In genomic region chr1:109392788-109393580, GRCh38 we compare ENCODE assay signal across 1 cellular context.
TF ChIP-seq lines count a peak whose summit lies in the region.

No MANE protein-coding gene starts in this region.

TF ChIP-seq in K562, 482 proteins besides CTCF, POLR2A, EP300 and RAD21 (continued from another document and continues in another):
- TF ChIP-seq NCOA4 (IDR thresholded peaks at IDR 0.05; ENCODE audit: partially characterized antibody) (no peak), EP400 (IDR thresholded peaks at IDR 0.05) (peak; percentile 52), NR2C2 (CRISPR knock-in tag; IDR thresholded peaks at IDR 0.05) (peak; percentile 39; the same call in 1 of the 2 replicates), NR2C2 (tag; IDR thresholded peaks at IDR 0.05) (peak; percentile 98), CBFA2T2 (conservative IDR thresholded peaks at IDR 0.05) (no peak), ETS2 (tag; IDR thresholded peaks at IDR 0.05; ENCODE audit: borderline replicate concordance, poor library complexity, severe bottlenecking) (no peak), PYGO2 (tag; IDR thresholded peaks at IDR 0.05) (no peak), SRSF3 (IDR thresholded peaks at IDR 0.05; ENCODE audit: insufficient read depth, low read length) (no peak), ZNF316 (IDR thresholded peaks at IDR 0.05) (no peak), POLR3G (IDR thresholded peaks at IDR 0.05; ENCODE audit: extremely low read depth, insufficient read length, insufficient replicate concordance) (no peak), MXI1 (IDR thresholded peaks at IDR 0.05; ENCODE audit: low read depth, low read length) (no peak), PHTF2 (CRISPR knock-in tag; IDR thresholded peaks at IDR 0.05) (no peak; the same call in 1 of the 2 replicates), NEUROD1 (IDR thresholded peaks at IDR 0.05; ENCODE audit: borderline replicate concordance, low read depth, low read length, partially characterized antibody) (no peak), FOXO4 (CRISPR knock-in tag; IDR thresholded peaks at IDR 0.05) (no peak), TRIM28 (IDR thresholded peaks at IDR 0.05) (0 out of 2 replicates have a peak, but pooled peaks have one; percentile 45), EZH2 (IDR thresholded peaks at IDR 0.05; ENCODE audit: borderline replicate concordance, low read depth, low read length) (no peak), RBM25 (IDR thresholded peaks at IDR 0.05; ENCODE audit: low read depth, low read length, severe bottlenecking) (no peak), CHD2 (IDR thresholded peaks at IDR 0.05; ENCODE audit: low read depth, low read length) (no peak), MTA1 (IDR thresholded peaks at IDR 0.05; ENCODE audit: borderline replicate concordance) (no peak; the same call in 1 of the 2 replicates), HOMEZ (CRISPR knock-in tag; IDR thresholded peaks at IDR 0.05) (no peak), SMAD1 (IDR thresholded peaks at IDR 0.05; ENCODE audit: low read depth, low read length, partially characterized antibody) (peak; percentile 50), ARNT (IDR thresholded peaks at IDR 0.05) (no peak), CREB3 (tag; conservative IDR thresholded peaks at IDR 0.05; ENCODE audit: low read depth) (no peak; the same call in 1 of the 2 replicates), CTCFL (IDR thresholded peaks at IDR 0.05; ENCODE audit: borderline replicate concordance, insufficient read depth, low read depth, low read length, poor library complexity, severe bottlenecking) (no peak), POLR2AphosphoS2 (IDR thresholded peaks at IDR 0.05; ENCODE audit: low read length) (no peak), TCF3 (CRISPR knock-in tag; IDR thresholded peaks at IDR 0.05) (no peak), ZNF583 (CRISPR knock-in tag; IDR thresholded peaks at IDR 0.05) (no peak), BDP1 (IDR thresholded peaks at IDR 0.05; ENCODE audit: insufficient read depth, insufficient read length) (no peak), SNRNP70 (optimal IDR thresholded peaks at IDR 0.05; ENCODE audit: low read depth, low read length) (no peak), ZZZ3 (IDR thresholded peaks at IDR 0.05) (no peak), RUNX1 (IDR thresholded peaks at IDR 0.05; ENCODE audit: low read depth) (no peak), CREB3L1 (IDR thresholded peaks at IDR 0.05; ENCODE audit: borderline replicate concordance, low read depth) (no peak)
- TF ChIP-seq, protein P1, sequence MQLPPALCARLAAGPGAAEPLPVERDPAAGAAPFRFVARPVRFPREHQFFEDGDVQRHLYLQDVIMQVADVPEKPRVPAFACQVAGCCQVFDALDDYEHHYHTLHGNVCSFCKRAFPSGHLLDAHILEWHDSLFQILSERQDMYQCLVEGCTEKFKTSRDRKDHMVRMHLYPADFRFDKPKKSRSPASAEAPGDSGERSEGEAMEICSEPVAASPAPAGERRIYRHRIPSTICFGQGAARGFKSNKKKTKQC (CRISPR knock-in tag; IDR thresholded peaks at IDR 0.05): no peak
- TF ChIP-seq, protein P2, sequence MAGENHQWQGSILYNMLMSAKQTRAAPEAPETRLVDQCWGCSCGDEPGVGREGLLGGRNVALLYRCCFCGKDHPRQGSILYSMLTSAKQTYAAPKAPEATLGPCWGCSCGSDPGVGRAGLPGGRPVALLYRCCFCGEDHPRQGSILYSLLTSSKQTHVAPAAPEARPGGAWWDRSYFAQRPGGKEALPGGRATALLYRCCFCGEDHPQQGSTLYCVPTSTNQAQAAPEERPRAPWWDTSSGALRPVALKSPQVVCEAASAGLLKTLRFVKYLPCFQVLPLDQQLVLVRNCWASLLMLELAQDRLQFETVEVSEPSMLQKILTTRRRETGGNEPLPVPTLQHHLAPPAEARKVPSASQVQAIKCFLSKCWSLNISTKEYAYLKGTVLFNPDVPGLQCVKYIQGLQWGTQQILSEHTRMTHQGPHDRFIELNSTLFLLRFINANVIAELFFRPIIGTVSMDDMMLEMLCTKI (IDR thresholded peaks at IDR 0.05; ENCODE audit: partially characterized antibody): no peak
- TF ChIP-seq, protein P3, sequence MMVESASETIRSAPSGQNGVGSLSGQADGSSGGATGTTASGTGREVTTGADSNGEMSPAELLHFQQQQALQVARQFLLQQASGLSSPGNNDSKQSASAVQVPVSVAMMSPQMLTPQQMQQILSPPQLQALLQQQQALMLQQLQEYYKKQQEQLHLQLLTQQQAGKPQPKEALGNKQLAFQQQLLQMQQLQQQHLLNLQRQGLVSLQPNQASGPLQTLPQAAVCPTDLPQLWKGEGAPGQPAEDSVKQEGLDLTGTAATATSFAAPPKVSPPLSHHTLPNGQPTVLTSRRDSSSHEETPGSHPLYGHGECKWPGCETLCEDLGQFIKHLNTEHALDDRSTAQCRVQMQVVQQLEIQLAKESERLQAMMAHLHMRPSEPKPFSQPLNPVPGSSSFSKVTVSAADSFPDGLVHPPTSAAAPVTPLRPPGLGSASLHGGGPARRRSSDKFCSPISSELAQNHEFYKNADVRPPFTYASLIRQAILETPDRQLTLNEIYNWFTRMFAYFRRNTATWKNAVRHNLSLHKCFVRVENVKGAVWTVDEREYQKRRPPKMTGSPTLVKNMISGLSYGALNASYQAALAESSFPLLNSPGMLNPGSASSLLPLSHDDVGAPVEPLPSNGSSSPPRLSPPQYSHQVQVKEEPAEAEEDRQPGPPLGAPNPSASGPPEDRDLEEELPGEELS (CRISPR knock-in tag; IDR thresholded peaks at IDR 0.05; ENCODE audit: borderline replicate concordance): no peak
- TF ChIP-seq, protein P4, sequence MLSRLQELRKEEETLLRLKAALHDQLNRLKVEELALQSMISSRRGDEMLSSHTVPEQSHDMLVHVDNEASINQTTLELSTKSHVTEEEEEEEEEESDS (CRISPR knock-in tag; IDR thresholded peaks at IDR 0.05): no peak
- TF ChIP-seq, protein P5, sequence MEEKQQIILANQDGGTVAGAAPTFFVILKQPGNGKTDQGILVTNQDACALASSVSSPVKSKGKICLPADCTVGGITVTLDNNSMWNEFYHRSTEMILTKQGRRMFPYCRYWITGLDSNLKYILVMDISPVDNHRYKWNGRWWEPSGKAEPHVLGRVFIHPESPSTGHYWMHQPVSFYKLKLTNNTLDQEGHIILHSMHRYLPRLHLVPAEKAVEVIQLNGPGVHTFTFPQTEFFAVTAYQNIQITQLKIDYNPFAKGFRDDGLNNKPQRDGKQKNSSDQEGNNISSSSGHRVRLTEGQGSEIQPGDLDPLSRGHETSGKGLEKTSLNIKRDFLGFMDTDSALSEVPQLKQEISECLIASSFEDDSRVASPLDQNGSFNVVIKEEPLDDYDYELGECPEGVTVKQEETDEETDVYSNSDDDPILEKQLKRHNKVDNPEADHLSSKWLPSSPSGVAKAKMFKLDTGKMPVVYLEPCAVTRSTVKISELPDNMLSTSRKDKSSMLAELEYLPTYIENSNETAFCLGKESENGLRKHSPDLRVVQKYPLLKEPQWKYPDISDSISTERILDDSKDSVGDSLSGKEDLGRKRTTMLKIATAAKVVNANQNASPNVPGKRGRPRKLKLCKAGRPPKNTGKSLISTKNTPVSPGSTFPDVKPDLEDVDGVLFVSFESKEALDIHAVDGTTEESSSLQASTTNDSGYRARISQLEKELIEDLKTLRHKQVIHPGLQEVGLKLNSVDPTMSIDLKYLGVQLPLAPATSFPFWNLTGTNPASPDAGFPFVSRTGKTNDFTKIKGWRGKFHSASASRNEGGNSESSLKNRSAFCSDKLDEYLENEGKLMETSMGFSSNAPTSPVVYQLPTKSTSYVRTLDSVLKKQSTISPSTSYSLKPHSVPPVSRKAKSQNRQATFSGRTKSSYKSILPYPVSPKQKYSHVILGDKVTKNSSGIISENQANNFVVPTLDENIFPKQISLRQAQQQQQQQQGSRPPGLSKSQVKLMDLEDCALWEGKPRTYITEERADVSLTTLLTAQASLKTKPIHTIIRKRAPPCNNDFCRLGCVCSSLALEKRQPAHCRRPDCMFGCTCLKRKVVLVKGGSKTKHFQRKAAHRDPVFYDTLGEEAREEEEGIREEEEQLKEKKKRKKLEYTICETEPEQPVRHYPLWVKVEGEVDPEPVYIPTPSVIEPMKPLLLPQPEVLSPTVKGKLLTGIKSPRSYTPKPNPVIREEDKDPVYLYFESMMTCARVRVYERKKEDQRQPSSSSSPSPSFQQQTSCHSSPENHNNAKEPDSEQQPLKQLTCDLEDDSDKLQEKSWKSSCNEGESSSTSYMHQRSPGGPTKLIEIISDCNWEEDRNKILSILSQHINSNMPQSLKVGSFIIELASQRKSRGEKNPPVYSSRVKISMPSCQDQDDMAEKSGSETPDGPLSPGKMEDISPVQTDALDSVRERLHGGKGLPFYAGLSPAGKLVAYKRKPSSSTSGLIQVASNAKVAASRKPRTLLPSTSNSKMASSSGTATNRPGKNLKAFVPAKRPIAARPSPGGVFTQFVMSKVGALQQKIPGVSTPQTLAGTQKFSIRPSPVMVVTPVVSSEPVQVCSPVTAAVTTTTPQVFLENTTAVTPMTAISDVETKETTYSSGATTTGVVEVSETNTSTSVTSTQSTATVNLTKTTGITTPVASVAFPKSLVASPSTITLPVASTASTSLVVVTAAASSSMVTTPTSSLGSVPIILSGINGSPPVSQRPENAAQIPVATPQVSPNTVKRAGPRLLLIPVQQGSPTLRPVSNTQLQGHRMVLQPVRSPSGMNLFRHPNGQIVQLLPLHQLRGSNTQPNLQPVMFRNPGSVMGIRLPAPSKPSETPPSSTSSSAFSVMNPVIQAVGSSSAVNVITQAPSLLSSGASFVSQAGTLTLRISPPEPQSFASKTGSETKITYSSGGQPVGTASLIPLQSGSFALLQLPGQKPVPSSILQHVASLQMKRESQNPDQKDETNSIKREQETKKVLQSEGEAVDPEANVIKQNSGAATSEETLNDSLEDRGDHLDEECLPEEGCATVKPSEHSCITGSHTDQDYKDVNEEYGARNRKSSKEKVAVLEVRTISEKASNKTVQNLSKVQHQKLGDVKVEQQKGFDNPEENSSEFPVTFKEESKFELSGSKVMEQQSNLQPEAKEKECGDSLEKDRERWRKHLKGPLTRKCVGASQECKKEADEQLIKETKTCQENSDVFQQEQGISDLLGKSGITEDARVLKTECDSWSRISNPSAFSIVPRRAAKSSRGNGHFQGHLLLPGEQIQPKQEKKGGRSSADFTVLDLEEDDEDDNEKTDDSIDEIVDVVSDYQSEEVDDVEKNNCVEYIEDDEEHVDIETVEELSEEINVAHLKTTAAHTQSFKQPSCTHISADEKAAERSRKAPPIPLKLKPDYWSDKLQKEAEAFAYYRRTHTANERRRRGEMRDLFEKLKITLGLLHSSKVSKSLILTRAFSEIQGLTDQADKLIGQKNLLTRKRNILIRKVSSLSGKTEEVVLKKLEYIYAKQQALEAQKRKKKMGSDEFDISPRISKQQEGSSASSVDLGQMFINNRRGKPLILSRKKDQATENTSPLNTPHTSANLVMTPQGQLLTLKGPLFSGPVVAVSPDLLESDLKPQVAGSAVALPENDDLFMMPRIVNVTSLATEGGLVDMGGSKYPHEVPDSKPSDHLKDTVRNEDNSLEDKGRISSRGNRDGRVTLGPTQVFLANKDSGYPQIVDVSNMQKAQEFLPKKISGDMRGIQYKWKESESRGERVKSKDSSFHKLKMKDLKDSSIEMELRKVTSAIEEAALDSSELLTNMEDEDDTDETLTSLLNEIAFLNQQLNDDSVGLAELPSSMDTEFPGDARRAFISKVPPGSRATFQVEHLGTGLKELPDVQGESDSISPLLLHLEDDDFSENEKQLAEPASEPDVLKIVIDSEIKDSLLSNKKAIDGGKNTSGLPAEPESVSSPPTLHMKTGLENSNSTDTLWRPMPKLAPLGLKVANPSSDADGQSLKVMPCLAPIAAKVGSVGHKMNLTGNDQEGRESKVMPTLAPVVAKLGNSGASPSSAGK (IDR thresholded peaks at IDR 0.05): no peak
